In genomic region chr16:11330526-11331237, GRCh38 we compare ENCODE assay signal across 1 cellular context.
TF ChIP-seq lines count a peak whose summit lies in the region.

No MANE protein-coding gene starts in this region.

TF ChIP-seq in K562, 482 proteins besides CTCF, POLR2A, EP300 and RAD21:
- TF ChIP-seq THRA (IDR thresholded peaks at IDR 0.05) (no peak), ZNF436 (CRISPR knock-in tag; IDR thresholded peaks at IDR 0.05) (no peak), CBFA2T2 (conservative IDR thresholded peaks at IDR 0.05) (no peak), ZNF121 (CRISPR knock-in tag; conservative IDR thresholded peaks at IDR 0.05) (peak; percentile 89), GATA2 (CRISPR knock-in tag; IDR thresholded peaks at IDR 0.05) (no peak), HNRNPUL1 (IDR thresholded peaks at IDR 0.05; ENCODE audit: low read length) (no peak), RNF219 (CRISPR knock-in tag; IDR thresholded peaks at IDR 0.05) (no peak), SIX5 (IDR thresholded peaks at IDR 0.05; ENCODE audit: borderline replicate concordance in 1 of 2, insufficient read depth in 1 of 2, low read depth in 1 of 2, low read length in 2 of 2) (no peak), ETV1 (tag; conservative IDR thresholded peaks at IDR 0.05; ENCODE audit: low read depth) (no peak), EGR1 (conservative IDR thresholded peaks at IDR 0.05) (no peak), ZC3H11A (IDR thresholded peaks at IDR 0.05; ENCODE audit: low read depth, low read length) (no peak), CREB3L1 (IDR thresholded peaks at IDR 0.05; ENCODE audit: borderline replicate concordance, low read depth) (no peak), ZFP91 (CRISPR knock-in tag; IDR thresholded peaks at IDR 0.05) (no peak), PTBP1 (IDR thresholded peaks at IDR 0.05; ENCODE audit: low read depth, low read length) (no peak), ZNF766 (CRISPR knock-in tag; conservative IDR thresholded peaks at IDR 0.05) (no peak), ZNF146 (CRISPR knock-in tag; IDR thresholded peaks at IDR 0.05; ENCODE audit: unreplicated experiment) (peak; percentile 19)
